ENCODE assay signal across 12 cellular contexts in the genomic region with DNA sequence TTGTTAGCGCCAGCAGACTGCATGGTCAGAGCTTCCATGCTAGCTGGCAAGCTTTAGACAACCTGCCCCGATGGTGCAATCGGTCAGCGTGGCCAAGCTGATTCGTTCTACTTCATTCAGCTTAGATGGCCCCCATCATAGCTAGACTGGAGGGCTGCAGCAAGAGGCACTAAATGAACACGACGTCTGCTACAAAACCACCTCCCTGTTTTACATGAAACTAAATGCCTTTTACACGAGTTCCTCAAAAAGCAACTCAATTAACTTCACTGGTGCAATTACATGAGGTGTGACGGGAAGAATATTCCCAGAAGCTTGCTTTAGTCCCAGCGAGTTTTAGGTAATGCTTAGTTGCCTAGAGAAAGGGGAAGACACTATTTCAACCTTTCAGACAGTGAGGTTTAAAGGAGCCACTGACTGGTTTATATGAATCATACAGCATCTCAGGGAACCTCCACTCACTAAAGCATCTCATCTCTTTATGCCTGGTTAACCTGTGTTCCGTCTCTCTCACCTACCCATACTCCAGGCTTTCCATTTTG. TPM values are rescaled to one million over a fixed set of nuclear protein-coding genes. Genes with fewer than 3 reads are reported as not detected.
DNase-seq lines count a peak whose midpoint lies in the region; ATAC-seq and TF ChIP-seq lines count a peak whose summit lies in the region.
"Had no signal": no experiment of that assay in that cellular context is flagged by ENCODE, and none has a peak within 500 bp of the region (broad histone marks: within the 10 kb centered on the region; RNA-seq: fewer than 3 reads in every experiment).

No MANE protein-coding gene starts in this region.

- H3K27ac ChIP-seq in heart left ventricle: peak overlapping the region in 1 of 12 donors; percentile 90
- H3K27ac ChIP-seq in left ventricle myocardium inferior (replicated peaks): no peak overlapping the region
- no peak overlapping the region for H3K27ac ChIP-seq in RWPE2 (ENCODE audit: poor library complexity, severe bottlenecking)
- peak overlapping the region in 3 of 4 donors; percentile 42 to 57 (median 53) for H3K27ac ChIP-seq in esophagus muscularis mucosa (replicated peaks in 1 of 4)
- H3K27ac ChIP-seq in upper lobe of right lung: no peak overlapping the region
- no peak overlapping the region for H3K27ac ChIP-seq in aorta (ENCODE audit: low read depth in 1 of 2, low read length in 2 of 2)

- H3K9me3 ChIP-seq in heart left ventricle (no peaks in the 10 kb centered on the region), left ventricle myocardium inferior (replicated peaks) (no peaks in the 10 kb centered on the region), RWPE2 (ENCODE audit: severe bottlenecking) (no peaks in the 10 kb centered on the region), esophagus muscularis mucosa (no peaks in the 10 kb centered on the region), upper lobe of right lung (no peaks in the 10 kb centered on the region), aorta (ENCODE audit: control insufficient read depth, low read length) (no peaks in the 10 kb centered on the region)
- H3K9me3 ChIP-seq: ovary had no signal

- H3K36me3 ChIP-seq in heart left ventricle (peaks cover 0 to 13% (median 0%) of the 10 kb centered on the region in 9 donors), left ventricle myocardium inferior (no peaks in the 10 kb centered on the region), RWPE2 (ENCODE audit: low read depth) (peaks cover 4% of the 10 kb centered on the region; the same call in 1 of the 2 replicates), esophagus muscularis mucosa (no peaks in the 10 kb centered on the region), upper lobe of right lung (no peaks in the 10 kb centered on the region), aorta (ENCODE audit: control insufficient read depth in 1 of 2, insufficient read depth in 2 of 2, low read length in 1 of 2) (peaks cover 0 to 1% of the 10 kb centered on the region in 2 donors)
- H3K36me3 ChIP-seq: ovary had no signal

- no peak for TF ChIP-seq CTCF in heart left ventricle (IDR thresholded peaks at IDR 0.05)
- no peak for TF ChIP-seq CTCF in left ventricle myocardium inferior (IDR thresholded peaks at IDR 0.05; ENCODE audit: borderline replicate concordance)
- TF ChIP-seq CTCF in RWPE2 (IDR thresholded peaks at IDR 0.05; ENCODE audit: poor library complexity, severe bottlenecking): no peak
- TF ChIP-seq CTCF in esophagus muscularis mucosa (IDR thresholded peaks at IDR 0.05): no peak
- TF ChIP-seq CTCF in upper lobe of right lung (IDR thresholded peaks at IDR 0.05): no peak

- DNase-seq in heart left ventricle: no peak
- no peak for DNase-seq in left ventricle myocardium inferior
- DNase-seq in RWPE2 (ENCODE audit: low spot score): no peak
- peak; percentile 87 for DNase-seq in esophagus muscularis mucosa (ENCODE audit: extremely low spot score)
- DNase-seq in upper lobe of right lung: no peak
- no peak for DNase-seq in aorta
- no peak for DNase-seq in DMS53 treated with DMSO at 0.1 percent for 48 hours (lab: John Stamatoyannopoulos, UW; ENCODE audit: unreplicated experiment)
- DNase-seq: ovary; stimulated activated CD8-positive, alpha-beta memory T cell treated with anti-CD3 and anti-CD28 coated beads, Interleukin-4, amount 100 ng/mL, for 48 hours had no signal

- intact Hi-C loops in heart left ventricle (cut with DNase I): no loop called here
- intact Hi-C loops in left ventricle myocardium inferior (cut with micrococcal nuclease): no loop called here
- intact Hi-C loops in esophagus muscularis mucosa (cut with DNase I): no loop called here
- intact Hi-C loops in upper lobe of right lung (cut with DNase I): no loop called here
- intact Hi-C loops in aorta (cut with DNase I): no loop called here

- TF ChIP-seq EP300 in esophagus muscularis mucosa (IDR thresholded peaks at IDR 0.05): no peak

- no peaks in the 10 kb centered on the region for H3K27me3 ChIP-seq in heart left ventricle
- no peaks in the 10 kb centered on the region for H3K27me3 ChIP-seq in left ventricle myocardium inferior (ENCODE audit: low read depth)
- no peaks in the 10 kb centered on the region for H3K27me3 ChIP-seq in RWPE2 (ENCODE audit: insufficient read depth, poor library complexity, severe bottlenecking)
- H3K27me3 ChIP-seq in esophagus muscularis mucosa: no peaks in the 10 kb centered on the region
- H3K27me3 ChIP-seq in upper lobe of right lung: no peaks in the 10 kb centered on the region
- H3K27me3 ChIP-seq in aorta (ENCODE audit: control insufficient read depth in 1 of 2, insufficient read depth in 2 of 2, low read length in 1 of 2): no peaks in the 10 kb centered on the region
- H3K27me3 ChIP-seq: ovary had no signal

- H3K4me3 ChIP-seq in heart left ventricle (no peak overlapping the region), left ventricle myocardium inferior (no peak overlapping the region), RWPE2 (ENCODE audit: severe bottlenecking) (no peak overlapping the region), esophagus muscularis mucosa (no peak overlapping the region), upper lobe of right lung (no peak overlapping the region), aorta (ENCODE audit: low read length in 2 of 2) (no peak overlapping the region)
- H3K4me3 ChIP-seq: ovary had no signal

- peak in 3 of 4 donors; percentile 16 to 25 (median 17) for ATAC-seq in heart left ventricle
- ATAC-seq in RWPE2 (ENCODE audit: low read depth): peak; percentile 27; the same call in 1 of the 3 replicates
- ATAC-seq in upper lobe of right lung: peak; percentile 29
- no peak for ATAC-seq in aorta (ENCODE audit: low FRiP score)
- no peak for ATAC-seq in HG03571 (IDR thresholded peaks at IDR 0.05; ENCODE audit: unreplicated experiment)

- 83 to 90% (median 86%) methylated on average over 11 of the region's 11 CpGs for WGBS in heart left ventricle, 4 donors
- WGBS in esophagus muscularis mucosa: 88% methylated on average over 11 of the region's 11 CpGs
- 72 to 74% methylated on average over 11 of the region's 11 CpGs for WGBS in aorta, 2 donors

- H3K4me1 ChIP-seq in heart left ventricle (peaks cover 0 to 62% (median 21%) of the 10 kb centered on the region in 12 donors), left ventricle myocardium inferior (peaks cover 47% of the 10 kb centered on the region), RWPE2 (ENCODE audit: insufficient read depth, poor library complexity, severe bottlenecking) (peaks cover 14% of the 10 kb centered on the region), esophagus muscularis mucosa (peaks cover 19 to 60% (median 36%) of the 10 kb centered on the region in 4 donors), upper lobe of right lung (peaks cover 19% of the 10 kb centered on the region), aorta (ENCODE audit: control insufficient read depth in 1 of 2, insufficient read depth in 2 of 2, low read length in 2 of 2) (peaks cover 3 to 10% of the 10 kb centered on the region in 2 donors)

- no peak for TF ChIP-seq POLR2A in heart left ventricle (IDR thresholded peaks at IDR 0.05)
- no peak for TF ChIP-seq POLR2A in esophagus muscularis mucosa (IDR thresholded peaks at IDR 0.05; ENCODE audit: low read depth)

RNA-seq across cellular contexts. Expression of a gene that starts 8.4 kb away (rescaled TPM):
- 10 to 100 TPM; 17.9 to 48.3 (median 25.8) TPM for total RNA-seq in heart left ventricle
- polyA plus RNA-seq in heart left ventricle: 10 to 100 TPM; 11.7 to 12.5 TPM
- total RNA-seq in left ventricle myocardium inferior: 27.4 TPM
- total RNA-seq in esophagus muscularis mucosa: 10 to 100 TPM; 26.2 to 38.8 (median 34.1) TPM
- total RNA-seq in upper lobe of right lung: 37.5 TPM
- 10 to 100 TPM; 54.3 to 57.7 TPM for total RNA-seq in aorta
- polyA plus RNA-seq in aorta: 1 to 10 TPM; 7.7 to 8.1 TPM

RNA-seq across cellular contexts. Expression of a gene that starts 49.3 kb away (rescaled TPM):
- total RNA-seq in heart left ventricle (1 to 10 TPM in 1 of 9 donors, not detected in 8; 1.2 TPM), left ventricle myocardium inferior (not detected), esophagus muscularis mucosa (not detected), upper lobe of right lung (0.43 TPM), aorta (not detected)
- polyA plus RNA-seq in heart left ventricle (not detected), aorta (under 1 TPM in 1 of 2 donors, not detected in 1; 0.13 TPM)
- total RNA-seq: fibroblast of villous mesenchyme, HT1080 had no signal

Comparison
In these comparisons a context has a peak if more than half of its experiments do, and no peak if none do; other contexts are left out.
1. ATAC-seq: peak in heart left ventricle (3 of 4), RWPE2 (single experiment) and upper lobe of right lung (single experiment); none in aorta (single experiment) and HG03571 (single experiment).
2. H3K27ac ChIP-seq: peak in esophagus muscularis mucosa (3 of 4); none in left ventricle myocardium inferior (single experiment), RWPE2 (single experiment), upper lobe of right lung (single experiment) and aorta (0 of 2).